ENCODE assay signal across 2 cellular contexts in the genomic region with DNA sequence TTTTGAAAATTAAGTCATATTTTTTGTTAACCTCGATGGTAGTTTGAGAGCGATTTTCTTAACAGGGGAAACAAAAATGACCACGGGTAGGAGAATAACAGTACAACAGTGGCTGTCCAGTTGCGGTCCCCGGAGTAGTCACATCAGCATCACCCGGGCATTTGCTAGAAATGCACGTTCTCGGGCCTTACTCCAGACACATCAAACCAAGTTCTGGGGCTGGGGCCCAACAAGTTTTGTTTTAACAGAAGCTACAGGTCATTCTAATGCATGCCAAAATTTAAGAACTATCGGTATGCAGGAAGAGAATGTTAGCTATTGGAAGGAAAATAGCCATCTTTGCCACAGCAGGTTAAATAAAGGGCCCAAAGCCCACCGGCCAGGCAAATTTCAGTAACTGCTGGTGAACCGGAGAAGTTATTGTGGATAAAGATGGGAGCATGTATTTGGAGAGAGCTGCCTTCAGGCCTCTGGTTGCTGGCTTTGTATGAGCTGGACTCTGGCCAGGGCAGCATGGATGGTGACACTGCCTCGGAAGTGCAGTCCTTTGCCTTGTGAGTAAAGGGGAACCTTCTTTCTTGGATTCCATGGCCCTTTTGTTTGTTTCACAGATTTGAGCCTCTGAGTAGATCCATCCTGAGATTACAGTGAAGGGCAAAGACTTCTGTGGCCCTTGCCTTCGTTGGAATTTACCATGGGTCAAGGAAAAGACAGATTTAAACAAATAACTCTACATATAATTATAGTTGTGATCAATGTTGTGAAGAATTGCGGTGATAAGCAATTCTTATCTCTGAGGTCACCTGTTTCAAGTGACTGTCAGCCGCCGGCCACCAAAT.
A peak's percentile ranks its signal among the peaks of the same experiment; 100 is the strongest.
TF ChIP-seq lines count a peak whose summit lies in the region.

No MANE protein-coding gene starts in this region.

TF ChIP-seq in HepG2, 621 proteins besides CTCF, POLR2A, EP300 and RAD21 (continues in another document):
- TF ChIP-seq FOSL2 (CRISPR knock-in tag; IDR thresholded peaks at IDR 0.05) (no peak), HNRNPK (IDR thresholded peaks at IDR 0.05; ENCODE audit: low read depth, low read length, poor library complexity, severe bottlenecking) (no peak), ZNF260 (CRISPR knock-in tag; IDR thresholded peaks at IDR 0.05; ENCODE audit: borderline replicate concordance, low read depth) (no peak), ZNF460 (CRISPR knock-in tag; IDR thresholded peaks at IDR 0.05; ENCODE audit: borderline replicate concordance) (no peak), ZNF605 (CRISPR knock-in tag; IDR thresholded peaks at IDR 0.05) (no peak), ZNF775 (CRISPR knock-in tag; IDR thresholded peaks at IDR 0.05; ENCODE audit: borderline replicate concordance) (no peak), POLR2AphosphoS5 (IDR thresholded peaks at IDR 0.05; ENCODE audit: low read depth, low read length) (no peak), NFYC (CRISPR knock-in tag; IDR thresholded peaks at IDR 0.05) (no peak)
- TF ChIP-seq, protein P1, sequence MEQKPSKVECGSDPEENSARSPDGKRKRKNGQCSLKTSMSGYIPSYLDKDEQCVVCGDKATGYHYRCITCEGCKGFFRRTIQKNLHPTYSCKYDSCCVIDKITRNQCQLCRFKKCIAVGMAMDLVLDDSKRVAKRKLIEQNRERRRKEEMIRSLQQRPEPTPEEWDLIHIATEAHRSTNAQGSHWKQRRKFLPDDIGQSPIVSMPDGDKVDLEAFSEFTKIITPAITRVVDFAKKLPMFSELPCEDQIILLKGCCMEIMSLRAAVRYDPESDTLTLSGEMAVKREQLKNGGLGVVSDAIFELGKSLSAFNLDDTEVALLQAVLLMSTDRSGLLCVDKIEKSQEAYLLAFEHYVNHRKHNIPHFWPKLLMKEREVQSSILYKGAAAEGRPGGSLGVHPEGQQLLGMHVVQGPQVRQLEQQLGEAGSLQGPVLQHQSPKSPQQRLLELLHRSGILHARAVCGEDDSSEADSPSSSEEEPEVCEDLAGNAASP (CRISPR knock-in tag; IDR thresholded peaks at IDR 0.05; ENCODE audit: borderline replicate concordance): no peak
- TF ChIP-seq, protein P2, sequence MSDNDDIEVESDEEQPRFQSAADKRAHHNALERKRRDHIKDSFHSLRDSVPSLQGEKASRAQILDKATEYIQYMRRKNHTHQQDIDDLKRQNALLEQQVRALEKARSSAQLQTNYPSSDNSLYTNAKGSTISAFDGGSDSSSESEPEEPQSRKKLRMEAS (IDR thresholded peaks at IDR 0.05): no peak
- TF ChIP-seq, protein P3, sequence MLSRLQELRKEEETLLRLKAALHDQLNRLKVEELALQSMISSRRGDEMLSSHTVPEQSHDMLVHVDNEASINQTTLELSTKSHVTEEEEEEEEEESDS (CRISPR knock-in tag; IDR thresholded peaks at IDR 0.05; ENCODE audit: borderline replicate concordance): no peak
- TF ChIP-seq, protein P4, sequence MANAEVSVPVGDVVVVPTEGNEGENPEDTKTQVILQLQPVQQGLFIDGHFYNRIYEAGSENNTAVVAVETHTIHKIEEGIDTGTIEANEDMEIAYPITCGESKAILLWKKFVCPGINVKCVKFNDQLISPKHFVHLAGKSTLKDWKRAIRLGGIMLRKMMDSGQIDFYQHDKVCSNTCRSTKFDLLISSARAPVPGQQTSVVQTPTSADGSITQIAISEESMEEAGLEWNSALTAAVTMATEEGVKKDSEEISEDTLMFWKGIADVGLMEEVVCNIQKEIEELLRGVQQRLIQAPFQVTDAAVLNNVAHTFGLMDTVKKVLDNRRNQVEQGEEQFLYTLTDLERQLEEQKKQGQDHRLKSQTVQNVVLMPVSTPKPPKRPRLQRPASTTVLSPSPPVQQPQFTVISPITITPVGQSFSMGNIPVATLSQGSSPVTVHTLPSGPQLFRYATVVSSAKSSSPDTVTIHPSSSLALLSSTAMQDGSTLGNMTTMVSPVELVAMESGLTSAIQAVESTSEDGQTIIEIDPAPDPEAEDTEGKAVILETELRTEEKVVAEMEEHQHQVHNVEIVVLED (CRISPR knock-in tag; IDR thresholded peaks at IDR 0.05; ENCODE audit: borderline replicate concordance): no peak

TF ChIP-seq in K562, 482 proteins besides CTCF, POLR2A, EP300 and RAD21:
- TF ChIP-seq CTBP1 (IDR thresholded peaks at IDR 0.05; ENCODE audit: borderline replicate concordance) (peak; percentile 37; the same call in 1 of the 2 replicates), NFIC (IDR thresholded peaks at IDR 0.05) (peak; percentile 45; the same call in 1 of the 2 replicates), SRSF9 (IDR thresholded peaks at IDR 0.05; ENCODE audit: borderline replicate concordance, low read depth, low read length) (no peak), TCF3 (CRISPR knock-in tag; IDR thresholded peaks at IDR 0.05) (peak; percentile 48), ZFP30 (CRISPR knock-in tag; IDR thresholded peaks at IDR 0.05; ENCODE audit: borderline replicate concordance) (no peak), CBFA2T3 (IDR thresholded peaks at IDR 0.05) (peak; percentile 26), SOX6 (IDR thresholded peaks at IDR 0.05) (peak; percentile 63; the same call in 1 of the 2 replicates), KDM1A (IDR thresholded peaks at IDR 0.05) (peak; percentile 34 to 42; a peak in 1 of 4 replicates), TEAD4 (IDR thresholded peaks at IDR 0.05; ENCODE audit: low read length) (peak; percentile 28; the same call in 1 of the 2 replicates), TEAD4 (CRISPR knock-in tag; IDR thresholded peaks at IDR 0.05; ENCODE audit: borderline replicate concordance) (no peak), RCOR1 (IDR thresholded peaks at IDR 0.05; ENCODE audit: borderline replicate concordance in 1 of 2, low read depth in 2 of 2, low read length in 2 of 2) (peak in 1 of 2 experiments; percentile 63; a peak in 1 of 4 replicates), ESRRA (IDR thresholded peaks at IDR 0.05; ENCODE audit: borderline replicate concordance, low read depth) (0 out of 2 replicates have a peak, but pooled peaks have one; percentile 24), RBM39 (optimal IDR thresholded peaks at IDR 0.05; ENCODE audit: low read depth, low read length) (no peak), ARID1B (IDR thresholded peaks at IDR 0.05) (peak; percentile 55), ILK (tag; IDR thresholded peaks at IDR 0.05; ENCODE audit: borderline replicate concordance, low read depth) (no peak), NCOR1 (IDR thresholded peaks at IDR 0.05) (no peak)
- TF ChIP-seq, protein P5, sequence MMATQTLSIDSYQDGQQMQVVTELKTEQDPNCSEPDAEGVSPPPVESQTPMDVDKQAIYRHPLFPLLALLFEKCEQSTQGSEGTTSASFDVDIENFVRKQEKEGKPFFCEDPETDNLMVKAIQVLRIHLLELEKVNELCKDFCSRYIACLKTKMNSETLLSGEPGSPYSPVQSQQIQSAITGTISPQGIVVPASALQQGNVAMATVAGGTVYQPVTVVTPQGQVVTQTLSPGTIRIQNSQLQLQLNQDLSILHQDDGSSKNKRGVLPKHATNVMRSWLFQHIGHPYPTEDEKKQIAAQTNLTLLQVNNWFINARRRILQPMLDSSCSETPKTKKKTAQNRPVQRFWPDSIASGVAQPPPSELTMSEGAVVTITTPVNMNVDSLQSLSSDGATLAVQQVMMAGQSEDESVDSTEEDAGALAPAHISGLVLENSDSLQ (IDR thresholded peaks at IDR 0.05): 0 out of 2 replicates have a peak, but pooled peaks have one; percentile 16
